15 cellular contexts compared by ENCODE assay signal in genomic region chr18:212780-213179, GRCh38. TPM values are rescaled to one million over a fixed set of nuclear protein-coding genes. Genes with fewer than 3 reads are reported as not detected.
DNase-seq lines count a peak whose midpoint lies in the region; ATAC-seq and TF ChIP-seq lines count a peak whose summit lies in the region.
"Had no signal": no experiment of that assay in that cellular context is flagged by ENCODE, and none has a peak within 500 bp of the region (broad histone marks: within the 10 kb centered on the region; RNA-seq: fewer than 3 reads in every experiment).

No MANE protein-coding gene starts in this region.

- no peak for TF ChIP-seq CTCF in natural killer cell (IDR thresholded peaks at IDR 0.05)
- peak; percentile 8 for TF ChIP-seq CTCF in foreskin fibroblast (IDR thresholded peaks at IDR 0.05; ENCODE audit: low read depth, low read length)
- peak; percentile 56 for TF ChIP-seq CTCF in type B pancreatic cell (conservative IDR thresholded peaks at IDR 0.05)
- no peak for TF ChIP-seq CTCF in GM20000 (IDR thresholded peaks at IDR 0.05; ENCODE audit: extremely low read depth, missing control alignments)

- DNase-seq in natural killer cell treated with Interleukin-12 subunit alpha and Interleukin-12 subunit beta and Interleukin-15 and Interleukin-18, amount 100 ng/mL, for 72 hours (ENCODE audit: low spot score), result no peak
- DNase-seq in natural killer cell (no peak), RKO (ENCODE audit: low spot score) (peak; percentile 14), foreskin fibroblast (peak in 1 of 2 donors; percentile 11), type B pancreatic cell (ENCODE audit: extremely low spot score, unreplicated experiment) (no peak), GM20000 (ENCODE audit: low spot score) (no peak), NCI-H187 (lab: John Stamatoyannopoulos, UW) (no peak), NCI-H2196 (lab: John Stamatoyannopoulos, UW; ENCODE audit: unreplicated experiment) (no peak)
- DNase-seq: activated CD8-positive, alpha-beta T cell treated with anti-CD3 and anti-CD28 coated beads for 36 hours; Calu3; dermis blood vessel endothelial cell; lower lobe of right lung had no signal

- H3K27ac Mint-ChIP-seq in natural killer cell treated with Interleukin-12 subunit alpha and Interleukin-12 subunit beta and Interleukin-15 and Interleukin-18, amount 100 ng/mL, for 72 hours, result peak overlapping the region; percentile 53
- H3K27ac Mint-ChIP-seq in natural killer cell, result peak overlapping the region in 1 of 2 donors; percentile 69
- no peak overlapping the region for H3K27ac Mint-ChIP-seq in type B pancreatic cell
- H3K27ac Mint-ChIP-seq: activated CD8-positive, alpha-beta T cell treated with anti-CD3 and anti-CD28 coated beads for 36 hours; activated T-helper 2 cell treated with anti-CD3 and anti-CD28 coated beads, Interferon-gamma antibody, Interleukin-2, Interleukin-4, amounts not matched to agents 10 μg/mL and 5 μg/mL and 100 μg/mL, durations not matched to agents 14 hours and 24 hours and 36 hours had no signal

- peaks cover 7 to 10% of the 10 kb centered on the region in 2 donors for H3K4me1 Mint-ChIP-seq in natural killer cell treated with Interleukin-12 subunit alpha and Interleukin-12 subunit beta and Interleukin-15 and Interleukin-18, amount 100 ng/mL, for 72 hours (ENCODE audit: low read depth in 2 of 2)
- H3K4me1 Mint-ChIP-seq in natural killer cell, result peaks cover 6 to 20% of the 10 kb centered on the region in 2 donors
- H3K4me1 Mint-ChIP-seq in type B pancreatic cell (ENCODE audit: unreplicated experiment), result no peaks in the 10 kb centered on the region

- peaks cover 40% of the 10 kb centered on the region for H3K36me3 Mint-ChIP-seq in natural killer cell treated with Interleukin-12 subunit alpha and Interleukin-12 subunit beta and Interleukin-15 and Interleukin-18, amount 100 ng/mL, for 72 hours
- H3K36me3 Mint-ChIP-seq in natural killer cell, result peaks cover 36% of the 10 kb centered on the region
- peaks cover 35% of the 10 kb centered on the region for H3K36me3 Mint-ChIP-seq in type B pancreatic cell

- no peaks in the 10 kb centered on the region for H3K9me3 Mint-ChIP-seq in natural killer cell treated with Interleukin-12 subunit alpha and Interleukin-12 subunit beta and Interleukin-15 and Interleukin-18, amount 100 ng/mL, for 72 hours
- H3K9me3 Mint-ChIP-seq in natural killer cell, result no peaks in the 10 kb centered on the region
- no peaks in the 10 kb centered on the region for H3K9me3 Mint-ChIP-seq in type B pancreatic cell
- H3K9me3 Mint-ChIP-seq: activated CD8-positive, alpha-beta T cell treated with anti-CD3 and anti-CD28 coated beads for 36 hours; activated T-helper 2 cell treated with anti-CD3 and anti-CD28 coated beads, Interferon-gamma antibody, Interleukin-2, Interleukin-4, amounts not matched to agents 10 μg/mL and 5 μg/mL and 100 μg/mL, durations not matched to agents 14 hours and 24 hours and 36 hours had no signal

- ATAC-seq in natural killer cell treated with Interleukin-12 subunit alpha and Interleukin-12 subunit beta and Interleukin-15 and Interleukin-18, amount 100 ng/mL, for 72 hours, result no peak
- no peak for ATAC-seq in natural killer cell
- ATAC-seq: activated CD8-positive, alpha-beta T cell treated with anti-CD3 and anti-CD28 coated beads for 36 hours; lower lobe of right lung; sciatic nerve had no signal

- intact Hi-C loops in natural killer cell (cut with micrococcal nuclease), result no loop called here

- H3K4me3 Mint-ChIP-seq in natural killer cell treated with Interleukin-12 subunit alpha and Interleukin-12 subunit beta and Interleukin-15 and Interleukin-18, amount 100 ng/mL, for 72 hours, result no peak overlapping the region
- H3K4me3 Mint-ChIP-seq in natural killer cell (no peak overlapping the region), type B pancreatic cell (no peak overlapping the region)
- H3K4me3 Mint-ChIP-seq: activated CD8-positive, alpha-beta T cell treated with anti-CD3 and anti-CD28 coated beads for 36 hours had no signal

- no peak overlapping the region for H3K4me3 ChIP-seq in foreskin fibroblast (ENCODE audit: low read depth in 1 of 2, low read length in 2 of 2)
- H3K4me3 ChIP-seq: lower lobe of right lung, SK-N-MC had no signal

- no peaks in the 10 kb centered on the region for H3K27me3 Mint-ChIP-seq in natural killer cell treated with Interleukin-12 subunit alpha and Interleukin-12 subunit beta and Interleukin-15 and Interleukin-18, amount 100 ng/mL, for 72 hours
- H3K27me3 Mint-ChIP-seq in natural killer cell (ENCODE audit: low read depth in 2 of 2), result no peaks in the 10 kb centered on the region
- no peaks in the 10 kb centered on the region for H3K27me3 Mint-ChIP-seq in type B pancreatic cell
- H3K27me3 Mint-ChIP-seq: activated CD8-positive, alpha-beta T cell treated with anti-CD3 and anti-CD28 coated beads for 36 hours had no signal

RNA-seq across cellular contexts. Expression of gene USP14, which starts 54.4 kb away (rescaled TPM):
- total RNA-seq in natural killer cell treated with Interleukin-12 subunit alpha and Interleukin-12 subunit beta and Interleukin-15 and Interleukin-18, amount 100 ng/mL, for 72 hours, result 10 to 100 TPM; 73.2 to 79.7 TPM
- total RNA-seq in natural killer cell (10 to 100 TPM; 48.4 to 56.8 (median 50.8) TPM), type B pancreatic cell (ENCODE audit: low replicate concordance) (50.4 and 59.5 TPM in 2 replicates)

RNA-seq across cellular contexts. Expression of gene THOC1, which starts 55.1 kb away (rescaled TPM):
- total RNA-seq in natural killer cell treated with Interleukin-12 subunit alpha and Interleukin-12 subunit beta and Interleukin-15 and Interleukin-18, amount 100 ng/mL, for 72 hours, result 10 to 100 TPM; 45.4 to 72.6 TPM
- 100 to 1,000 TPM in 1 of 3 donors, 10 to 100 TPM in 2; 96.4 to 105 (median 96.7) TPM for total RNA-seq in natural killer cell
- 33.9 and 58.3 TPM in 2 replicates for total RNA-seq in type B pancreatic cell (ENCODE audit: low replicate concordance)

Comparison
In these comparisons a context has a peak if more than half of its experiments do, and no peak if none do; other contexts are left out.
1. CTCF ChIP-seq: peak in foreskin fibroblast (single experiment) and type B pancreatic cell (single experiment); none in natural killer cell (single experiment) and GM20000 (single experiment).